Comparison of ENCODE assay signal across 16 cellular contexts in genomic region chr17:82402865-82403264, GRCh38. TPM values are rescaled to one million over a fixed set of nuclear protein-coding genes. Genes with fewer than 3 reads are reported as not detected.
DNase-seq lines count a peak whose midpoint lies in the region; ATAC-seq, FAIRE-seq and TF ChIP-seq lines count a peak whose summit lies in the region.
"Had no signal": no experiment of that assay in that cellular context is flagged by ENCODE, and none has a peak within 500 bp of the region (broad histone marks: within the 10 kb centered on the region; RNA-seq: fewer than 3 reads in every experiment).

No MANE protein-coding gene starts in this region.

- DNase-seq in GM12891 (ENCODE audit: insufficient read length, low spot score) (no peak), RPMI8226 (peak; percentile 88), NCI-H2196 treated with DMSO at 0.1 percent for 48 hours (lab: John Stamatoyannopoulos, UW; ENCODE audit: unreplicated experiment) (no peak), OCI-M2 (lab: John Stamatoyannopoulos, UW; ENCODE audit: unreplicated experiment) (no peak)
- DNase-seq: activated naive CD8-positive, alpha-beta T cell treated with anti-CD3 and anti-CD28 coated beads, Interleukin-2, amount 10 ng/mL, durations not matched to agents 7 days and 5 days; cerebellar nuclear complex; erythroblast; HCEC 1CT; hippocampal formation; NCI-H1105 treated with DMSO at 0.1 percent for 48 hours; NCI-H69; upper lobe of right lung had no signal

- peak; percentile 85 for FAIRE-seq in GM12891 (lab: Jason Lieb, UNC)

- TF ChIP-seq POLR2A in GM12891 (IDR thresholded peaks at IDR 0.05; ENCODE audit: low read depth, low read length) = no peak

- ATAC-seq in GM19467 (IDR thresholded peaks at IDR 0.05; ENCODE audit: unreplicated experiment) = peak; percentile 64
- peak; percentile 54 for ATAC-seq in HG03064 (IDR thresholded peaks at IDR 0.05; ENCODE audit: low read depth, unreplicated experiment)
- no peak for ATAC-seq in HG03442 (IDR thresholded peaks at IDR 0.05; ENCODE audit: unreplicated experiment)
- ATAC-seq in GM21367 (IDR thresholded peaks at IDR 0.05; ENCODE audit: unreplicated experiment) = no peak
- ATAC-seq: upper lobe of right lung had no signal

TF ChIP-seq in GM12891, 5 proteins besides CTCF, POLR2A, EP300 and RAD21:
- TF ChIP-seq SPI1 (IDR thresholded peaks at IDR 0.05; ENCODE audit: low read depth, low read length) = no peak
- no peak for TF ChIP-seq POLR2AphosphoS5 (IDR thresholded peaks at IDR 0.05; ENCODE audit: low read depth, low read length)
- no peak for TF ChIP-seq PAX5 (IDR thresholded peaks at IDR 0.05; ENCODE audit: insufficient read depth, low read length, severe bottlenecking)
- no peak for TF ChIP-seq TAF1 (IDR thresholded peaks at IDR 0.05; ENCODE audit: low read depth, low read length)

RNA-seq across cellular contexts. Expression of gene HEXD, which starts 15.3 kb away (rescaled TPM):
- 7.6 TPM for polyA plus RNA-seq in GM12891 (2012; ENCODE audit: low read depth, missing spikeins)

RNA-seq across cellular contexts. Expression of gene OGFOD3, which starts 15.5 kb away (rescaled TPM):
- polyA plus RNA-seq in GM12891 (2012; ENCODE audit: low read depth, missing spikeins) = 9.9 TPM

RNA-seq across cellular contexts. Expression of gene UTS2R, which starts 31.3 kb away (rescaled TPM):
- polyA plus RNA-seq in GM12891 (2012; ENCODE audit: low read depth, missing spikeins) = 0.50 TPM

RNA-seq across cellular contexts. Expression of gene TEX19, which starts 43.8 kb away (rescaled TPM):
- polyA plus RNA-seq in GM12891 (2012; ENCODE audit: low read depth, missing spikeins) = 0.10 TPM

RNA-seq across cellular contexts. Expression of gene CYBC1, which starts 47.7 kb away (rescaled TPM):
- polyA plus RNA-seq in GM12891 (2012; ENCODE audit: low read depth, missing spikeins) = 104 TPM

Comparison
In these comparisons a context has a peak if more than half of its experiments do, and no peak if none do; other contexts are left out.
1. ATAC-seq: peak in GM19467 (single experiment) and HG03064 (single experiment); none in HG03442 (single experiment) and GM21367 (single experiment).